In genomic region chr12:116278667-116279066, GRCh38 we compare ENCODE assay signal across 1 cellular context.
TF ChIP-seq lines count a peak whose summit lies in the region.

No MANE protein-coding gene starts in this region.

TF ChIP-seq in K562, 482 proteins besides CTCF, POLR2A, EP300 and RAD21 (continues in another document):
- TF ChIP-seq IFI16 (CRISPR knock-in tag; IDR thresholded peaks at IDR 0.05) (no peak), GTF2B (IDR thresholded peaks at IDR 0.05; ENCODE audit: extremely low read depth, insufficient read length) (no peak), PKNOX1 (IDR thresholded peaks at IDR 0.05) (peak; percentile 68), ZNF384 (IDR thresholded peaks at IDR 0.05; ENCODE audit: low read depth, low read length) (peak; percentile 37; the same call in 1 of the 2 replicates), ESRRA (IDR thresholded peaks at IDR 0.05; ENCODE audit: borderline replicate concordance, low read depth) (no peak), CSDE1 (IDR thresholded peaks at IDR 0.05) (no peak), STAT6 (CRISPR knock-in tag; IDR thresholded peaks at IDR 0.05) (no peak), FOXJ2 (tag; IDR thresholded peaks at IDR 0.05) (no peak), KDM2B (CRISPR knock-in tag; IDR thresholded peaks at IDR 0.05) (no peak), SMARCC2 (IDR thresholded peaks at IDR 0.05; ENCODE audit: low read depth) (no peak), CHCHD3 (CRISPR knock-in tag; IDR thresholded peaks at IDR 0.05) (no peak), GTF2A2 (tag; IDR thresholded peaks at IDR 0.05) (no peak), ZNF124 (CRISPR knock-in tag; IDR thresholded peaks at IDR 0.05) (no peak), ZEB2 (IDR thresholded peaks at IDR 0.05) (0 out of 2 replicates have a peak, but pooled peaks have one; percentile 40), ELF2 (CRISPR knock-in tag; IDR thresholded peaks at IDR 0.05) (no peak), NELFE (IDR thresholded peaks at IDR 0.05; ENCODE audit: insufficient read depth, insufficient read length) (no peak), ZNF592 (IDR thresholded peaks at IDR 0.05) (no peak), MCM2 (IDR thresholded peaks at IDR 0.05; ENCODE audit: low read depth) (no peak), SPI1 (IDR thresholded peaks at IDR 0.05; ENCODE audit: borderline replicate concordance, low read depth, low read length) (peak; percentile 68), MLX (CRISPR knock-in tag; conservative IDR thresholded peaks at IDR 0.05) (no peak), ZNF253 (CRISPR knock-in tag; conservative IDR thresholded peaks at IDR 0.05) (no peak), SLC30A9 (CRISPR knock-in tag; IDR thresholded peaks at IDR 0.05) (no peak), ZNF407 (IDR thresholded peaks at IDR 0.05; ENCODE audit: low read depth) (no peak), GATAD2B (IDR thresholded peaks at IDR 0.05; ENCODE audit: borderline replicate concordance) (no peak), ZHX1 (conservative IDR thresholded peaks at IDR 0.05; ENCODE audit: low read length) (no peak), STAG1 (CRISPR knock-in tag; IDR thresholded peaks at IDR 0.05; ENCODE audit: borderline replicate concordance) (no peak), THRB (CRISPR knock-in tag; conservative IDR thresholded peaks at IDR 0.05) (no peak), DACH1 (IDR thresholded peaks at IDR 0.05; ENCODE audit: partially characterized antibody) (peak; percentile 62), PRDM10 (IDR thresholded peaks at IDR 0.05; ENCODE audit: partially characterized antibody) (peak; percentile 71)
